ENCODE assay signal across 8 cellular contexts in genomic region chr11:31812392-31813241, GRCh38. TPM values are rescaled to one million over a fixed set of nuclear protein-coding genes. Genes with fewer than 3 reads are reported as not detected.
DNase-seq lines count a peak whose midpoint lies in the region; ATAC-seq and TF ChIP-seq lines count a peak whose summit lies in the region.

No MANE protein-coding gene starts in this region.

- no peaks in the 10 kb centered on the region for H3K36me3 ChIP-seq in effector memory CD4-positive, alpha-beta T cell (ENCODE audit: control insufficient read depth, insufficient read depth, low read length)
- H3K36me3 ChIP-seq in neural cell (ENCODE audit: insufficient read depth, low read length) = no peaks in the 10 kb centered on the region

- peaks cover 40% of the 10 kb centered on the region for H3K4me1 Mint-ChIP-seq in Calu3 (ENCODE audit: low read depth, unreplicated experiment)

- H4K20me1 ChIP-seq in neural cell (ENCODE audit: insufficient read depth) = no peaks in the 10 kb centered on the region

- no peak overlapping the region for H2AFZ ChIP-seq in neural cell (ENCODE audit: low read depth, low read length)

- DNase-seq in Calu3 (no peak), NCI-H2171 treated with DMSO at 0.1 percent for 48 hours (lab: John Stamatoyannopoulos, UW) (peak; percentile 71), NCI-H226 (no peak), EL (no peak)
- DNase-seq in effector memory CD4-positive, alpha-beta T cell = no peak

- peak overlapping the region; percentile 82 for H3K4me3 Mint-ChIP-seq in Calu3 (ENCODE audit: low read depth, unreplicated experiment)

- peak overlapping the region; percentile 52 for H3K27ac Mint-ChIP-seq in Calu3 (ENCODE audit: unreplicated experiment)

- TF ChIP-seq CTCF in Calu3 (IDR thresholded peaks at IDR 0.05; ENCODE audit: unreplicated experiment) (no peak), neural cell (IDR thresholded peaks at IDR 0.05; ENCODE audit: poor library complexity, severe bottlenecking) (no peak)

- intact Hi-C loops in Calu3 (cut with micrococcal nuclease; ENCODE audit: unreplicated experiment) = no loop called here

- peaks cover 91% of the 10 kb centered on the region for H3K27me3 ChIP-seq in effector memory CD4-positive, alpha-beta T cell (replicated peaks; ENCODE audit: control insufficient read depth, insufficient read depth, low read length, poor library complexity, severe bottlenecking)
- peaks cover 70% of the 10 kb centered on the region for H3K27me3 ChIP-seq in neural cell (ENCODE audit: insufficient read depth, low read depth, low read length)

- H3K36me3 Mint-ChIP-seq in Calu3 (ENCODE audit: insufficient read depth, unreplicated experiment) = peaks cover 15% of the 10 kb centered on the region

- no peak overlapping the region for H3K4me2 ChIP-seq in neural cell (ENCODE audit: low read length)

- no peaks in the 10 kb centered on the region for H3K9me3 Mint-ChIP-seq in Calu3 (ENCODE audit: low read depth, unreplicated experiment)

- no peaks in the 10 kb centered on the region for H3K9me3 ChIP-seq in effector memory CD4-positive, alpha-beta T cell (ENCODE audit: control insufficient read depth, low read length)
- no peaks in the 10 kb centered on the region for H3K9me3 ChIP-seq in neural cell (ENCODE audit: low read length)

- ATAC-seq in HG03045 (IDR thresholded peaks at IDR 0.05; ENCODE audit: unreplicated experiment) (no peak), HG03039 (IDR thresholded peaks at IDR 0.05; ENCODE audit: unreplicated experiment) (no peak)

- peaks cover 23% of the 10 kb centered on the region for H3K79me2 ChIP-seq in neural cell (replicated peaks; ENCODE audit: insufficient read depth, low read length)

- peak overlapping the region; percentile 34 for H3K9ac ChIP-seq in neural cell (ENCODE audit: low read length)

- H3K4me3 ChIP-seq in effector memory CD4-positive, alpha-beta T cell (ENCODE audit: insufficient read depth, low read depth, low read length, poor library complexity, severe bottlenecking) = peak overlapping the region; percentile 73
- H3K4me3 ChIP-seq in neural cell (ENCODE audit: low read length) = peak overlapping the region; percentile 97

- H3F3A ChIP-seq in neural cell (ENCODE audit: insufficient read depth, low read length, poor library complexity, severe bottlenecking) = peaks cover 12% of the 10 kb centered on the region

- TF ChIP-seq RAD21 in neural cell (conservative IDR thresholded peaks at IDR 0.05) = no peak

- peaks cover 92% of the 10 kb centered on the region for H3K27me3 Mint-ChIP-seq in Calu3 (ENCODE audit: unreplicated experiment)

- H3K4me1 ChIP-seq in effector memory CD4-positive, alpha-beta T cell (ENCODE audit: control insufficient read depth, insufficient read depth, low read length, poor library complexity, severe bottlenecking) = peaks cover 80% of the 10 kb centered on the region

- no peaks in the 10 kb centered on the region for H3K9me2 ChIP-seq in neural cell (ENCODE audit: insufficient read depth, low read length)

- H3K27ac ChIP-seq in effector memory CD4-positive, alpha-beta T cell (ENCODE audit: insufficient read depth, low read length, poor library complexity, severe bottlenecking) = no peak overlapping the region
- no peak overlapping the region for H3K27ac ChIP-seq in neural cell (ENCODE audit: low read length)

- BruUV-seq in Calu3 (replicated peaks; lab: Mats Ljungman, UMichigan) = no TSS peak

- TF ChIP-seq EP300 in neural cell (conservative IDR thresholded peaks at IDR 0.05; ENCODE audit: poor library complexity, severe bottlenecking) = no peak

- CTCF ChIA-PET in Calu3 (lab: Charles Lee) = interaction anchor here (0.5 to 1.1 kb wide), 3 partner anchors 18 to 324 kb away, joined by 3 to 5 read pairs (median 3); no protein-coding TSS in a partner anchor

TF ChIP-seq in neural cell, 6 proteins besides CTCF, POLR2A, EP300 and RAD21:
- TF ChIP-seq EZH2 (IDR thresholded peaks at IDR 0.05; ENCODE audit: borderline replicate concordance, insufficient read depth, low read length, poor library complexity, severe bottlenecking) = peak; percentile 84
- TF ChIP-seq REST (IDR thresholded peaks at IDR 0.05; ENCODE audit: borderline replicate concordance) = no peak
- no peak for TF ChIP-seq MXI1 (conservative IDR thresholded peaks at IDR 0.05; ENCODE audit: poor library complexity, severe bottlenecking)

RNA-seq across cellular contexts. Expression of gene PAX6, which starts 1.5 kb away (rescaled TPM):
- 0.24 and 0.87 TPM in 2 replicates for total RNA-seq in Calu3 (2022)
- 72.6 and 74.7 TPM in 2 replicates for polyA plus RNA-seq in neural cell
- 65.7 and 69.8 TPM in 2 replicates for polyA minus RNA-seq in neural cell
